In genomic region chr6:108767418-108768175, GRCh38 we compare ENCODE assay signal across 21 cellular contexts.
A peak's percentile ranks its signal among the peaks of the same experiment; 100 is the strongest.
DNase-seq lines count a peak whose midpoint lies in the region; ATAC-seq and TF ChIP-seq lines count a peak whose summit lies in the region.
"Had no signal": no experiment of that assay in that cellular context is flagged by ENCODE, and none has a peak within 500 bp of the region (broad histone marks: within the 10 kb centered on the region; RNA-seq: fewer than 3 reads in every experiment).

No MANE protein-coding gene starts in this region.

- peaks cover 76% of the 10 kb centered on the region for H3K4me1 ChIP-seq in body of pancreas
- peaks cover 0 to 7% of the 10 kb centered on the region in 2 donors for H3K4me1 ChIP-seq in lung (ENCODE audit: control insufficient read depth in 2 of 2, insufficient read depth in 2 of 2, low read length in 2 of 2)
- H3K4me1 ChIP-seq in mammary epithelial cell (ENCODE audit: insufficient read depth, low read length): no peaks in the 10 kb centered on the region
- H3K4me1 ChIP-seq: BE2C had no signal

- H3K79me2 ChIP-seq in mammary epithelial cell (ENCODE audit: insufficient read depth, low read length): no peaks in the 10 kb centered on the region

- H3K9ac ChIP-seq in mammary epithelial cell (ENCODE audit: insufficient read depth, low read length): no peak overlapping the region

- H3K36me3 ChIP-seq in body of pancreas (replicated peaks in 1 of 2; ENCODE audit: insufficient read depth in 1 of 2, low read depth in 2 of 2) (no peaks in the 10 kb centered on the region), lung (ENCODE audit: control insufficient read depth in 2 of 2, insufficient read depth in 2 of 2, low read length in 2 of 2) (no peaks in the 10 kb centered on the region), mammary epithelial cell (ENCODE audit: insufficient read depth, low read length) (no peaks in the 10 kb centered on the region)
- H3K36me3 ChIP-seq: BE2C, Peyer's patch had no signal

- peak; percentile 47 for DNase-seq in activated CD4-positive, alpha-beta T cell treated with anti-CD3 and anti-CD28 coated beads, Interleukin-2, amount 10 ng/mL, durations not matched to agents 24 days and 14 days
- no peak for DNase-seq in activated CD4-positive, alpha-beta T cell treated with anti-CD3 and anti-CD28 coated beads, Interleukin-2, amount 50 U/mL, for 1 hour
- DNase-seq in body of pancreas: no peak
- DNase-seq in lung (ENCODE audit: low spot score): no peak
- peak; percentile 37 for DNase-seq in ureter (ENCODE audit: low spot score)
- DNase-seq in HUDEP-2 (lab: John Stamatoyannopoulos, UW; ENCODE audit: unreplicated experiment in 76 of 76): no peak
- DNase-seq in NCI-H2227 treated with DMSO at 0.1 percent for 48 hours (lab: John Stamatoyannopoulos, UW): no peak
- no peak for DNase-seq in mammary epithelial cell
- DNase-seq: BE2C; Calu3; CD4-positive, alpha-beta T cell; DMS53; HCEC 1CT; NCI-H1930; NCI-H2171; NCI-H446 treated with DMSO at 0.1 percent for 48 hours; Right ventricle myocardium superior had no signal

- no TSS peak for BruUV-seq in mammary epithelial cell (replicated peaks; lab: Mats Ljungman, UMichigan)

- H3K4me2 ChIP-seq in mammary epithelial cell (ENCODE audit: insufficient read depth, low read depth, low read length): no peak overlapping the region

- no peaks in the 10 kb centered on the region for H3K4me1 Mint-ChIP-seq in activated CD4-positive, alpha-beta T cell treated with anti-CD3 and anti-CD28 coated beads, Interleukin-2, amount 10 ng/mL, durations not matched to agents 24 days and 14 days

- no peak for TF ChIP-seq POLR2A in body of pancreas (IDR thresholded peaks at IDR 0.05)

- intact Hi-C loops in activated CD4-positive, alpha-beta T cell treated with anti-CD3 and anti-CD28 coated beads, Interleukin-2, amount 10 ng/mL, durations not matched to agents 24 days and 14 days (cut with micrococcal nuclease): no loop called here
- intact Hi-C loops in body of pancreas (cut with DNase I): no loop called here
- intact Hi-C loops in mammary epithelial cell (cut with micrococcal nuclease): no loop called here

- H3K27me3 Mint-ChIP-seq in activated CD4-positive, alpha-beta T cell treated with anti-CD3 and anti-CD28 coated beads, Interleukin-2, amount 10 ng/mL, durations not matched to agents 24 days and 14 days: peaks cover 24% of the 10 kb centered on the region

- H3K27me3 ChIP-seq in body of pancreas (no peaks in the 10 kb centered on the region), lung (ENCODE audit: control insufficient read depth, insufficient read depth) (no peaks in the 10 kb centered on the region), mammary epithelial cell (ENCODE audit: insufficient read depth, low read length) (no peaks in the 10 kb centered on the region)
- H3K27me3 ChIP-seq: BE2C, Peyer's patch had no signal

- no peak overlapping the region for H3K27ac Mint-ChIP-seq in activated CD4-positive, alpha-beta T cell treated with anti-CD3 and anti-CD28 coated beads, Interleukin-2, amount 10 ng/mL, durations not matched to agents 24 days and 14 days
- H3K27ac Mint-ChIP-seq: CD4-positive, alpha-beta T cell had no signal

- no peak overlapping the region for H3K4me3 Mint-ChIP-seq in activated CD4-positive, alpha-beta T cell treated with anti-CD3 and anti-CD28 coated beads, Interleukin-2, amount 10 ng/mL, durations not matched to agents 24 days and 14 days
- H3K4me3 Mint-ChIP-seq: CD4-positive, alpha-beta T cell had no signal

- no peaks in the 10 kb centered on the region for H3K9me3 Mint-ChIP-seq in activated CD4-positive, alpha-beta T cell treated with anti-CD3 and anti-CD28 coated beads, Interleukin-2, amount 10 ng/mL, durations not matched to agents 24 days and 14 days
- H3K9me3 Mint-ChIP-seq: CD4-positive, alpha-beta T cell had no signal

- no peak for TF ChIP-seq CTCF in body of pancreas (IDR thresholded peaks at IDR 0.05)
- no peak for TF ChIP-seq CTCF in lung (IDR thresholded peaks at IDR 0.05; ENCODE audit: control extremely low read depth, extremely low read depth)
- no peak for TF ChIP-seq CTCF in mammary epithelial cell (conservative IDR thresholded peaks at IDR 0.05 in 1 of 2, IDR thresholded peaks at IDR 0.05 in 1 of 2; ENCODE audit: extremely low read depth in 1 of 2, insufficient read depth in 1 of 2, low read depth in 1 of 2, low read length in 2 of 2)

- H3K4me3 ChIP-seq in body of pancreas: no peak overlapping the region
- no peak overlapping the region for H3K4me3 ChIP-seq in lung
- no peak overlapping the region for H3K4me3 ChIP-seq in mammary epithelial cell (replicated peaks in 1 of 3; ENCODE audit: insufficient read depth in 1 of 3, low read depth in 2 of 3, low read length in 3 of 3)
- H3K4me3 ChIP-seq: Peyer's patch, SK-N-MC had no signal

- ATAC-seq in body of pancreas (no peak), lung (ENCODE audit: insufficient read depth, low FRiP score) (peak; percentile 22)

- in situ Hi-C loops in mammary epithelial cell (cut with MboI; ENCODE audit: low sequenced_read_pairs in 2 of 2): no loop called here

- WGBS in body of pancreas, 2 donors: 66 to 70% methylated on average over 7 of the region's 7 CpGs
- 71 to 72% methylated on average over 7 of the region's 7 CpGs for WGBS in lung, 2 donors
- WGBS in mammary epithelial cell (ENCODE audit: low coverage, missing lambda C conversion rate): 94% methylated on average over 7 of the region's 7 CpGs

- H2AFZ ChIP-seq in mammary epithelial cell (ENCODE audit: low read depth, low read length): no peak overlapping the region

- H3K27ac ChIP-seq in body of pancreas (peak overlapping the region in 3 of 4 donors; percentile 14 to 74 (median 61)), lung (ENCODE audit: low read depth in 1 of 2, low read length in 1 of 2) (no peak overlapping the region), mammary epithelial cell (ENCODE audit: insufficient read depth, low read depth, low read length) (no peak overlapping the region)
- H3K27ac ChIP-seq: 22Rv1, HL-60, SK-N-MC had no signal

- H3K9me3 ChIP-seq in body of pancreas: no peaks in the 10 kb centered on the region
- H3K9me3 ChIP-seq in lung (ENCODE audit: control insufficient read depth in 2 of 2, insufficient read depth in 1 of 2, low read length in 1 of 2): no peaks in the 10 kb centered on the region
- H3K9me3 ChIP-seq in mammary epithelial cell (replicated peaks; ENCODE audit: insufficient read depth, low read length): no peaks in the 10 kb centered on the region
- H3K9me3 ChIP-seq: BE2C, Peyer's patch had no signal

- no peaks in the 10 kb centered on the region for H3K36me3 Mint-ChIP-seq in activated CD4-positive, alpha-beta T cell treated with anti-CD3 and anti-CD28 coated beads, Interleukin-2, amount 10 ng/mL, durations not matched to agents 24 days and 14 days (ENCODE audit: low read depth)

- CTCF ChIA-PET in mammary epithelial cell (lab: Charles Lee; ENCODE audit: low non-redundant PET): no interaction called here

- no peaks in the 10 kb centered on the region for H4K20me1 ChIP-seq in mammary epithelial cell (ENCODE audit: insufficient read depth, low read length)

- dilution Hi-C loops in mammary epithelial cell (cut with HindIII; ENCODE audit: low sequenced_read_pairs): no loop called here

Comparison
In these comparisons a context has a peak if more than half of its experiments do, and no peak if none do; other contexts are left out.
1. DNase-seq: peak in activated CD4-positive, alpha-beta T cell treated with anti-CD3 and anti-CD28 coated beads, Interleukin-2, amount 10 ng/mL, durations not matched to agents 24 days and 14 days (single experiment) and ureter (single experiment); none in activated CD4-positive, alpha-beta T cell treated with anti-CD3 and anti-CD28 coated beads, Interleukin-2, amount 50 U/mL, for 1 hour (single experiment), body of pancreas (0 of 4), lung (single experiment), HUDEP-2 (0 of 76), NCI-H2227 treated with DMSO at 0.1 percent for 48 hours (single experiment) and mammary epithelial cell (single experiment).
2. H3K27ac ChIP-seq: peak in body of pancreas (3 of 4); none in lung (0 of 2) and mammary epithelial cell (single experiment).